1 cellular context compared by ENCODE assay signal in genomic region chr12:94267907-94268575, GRCh38.
TF ChIP-seq lines count a peak whose summit lies in the region.

No MANE protein-coding gene starts in this region.

TF ChIP-seq in GM12878, 131 proteins besides CTCF, POLR2A, EP300 and RAD21:
- TF ChIP-seq, protein P1, sequence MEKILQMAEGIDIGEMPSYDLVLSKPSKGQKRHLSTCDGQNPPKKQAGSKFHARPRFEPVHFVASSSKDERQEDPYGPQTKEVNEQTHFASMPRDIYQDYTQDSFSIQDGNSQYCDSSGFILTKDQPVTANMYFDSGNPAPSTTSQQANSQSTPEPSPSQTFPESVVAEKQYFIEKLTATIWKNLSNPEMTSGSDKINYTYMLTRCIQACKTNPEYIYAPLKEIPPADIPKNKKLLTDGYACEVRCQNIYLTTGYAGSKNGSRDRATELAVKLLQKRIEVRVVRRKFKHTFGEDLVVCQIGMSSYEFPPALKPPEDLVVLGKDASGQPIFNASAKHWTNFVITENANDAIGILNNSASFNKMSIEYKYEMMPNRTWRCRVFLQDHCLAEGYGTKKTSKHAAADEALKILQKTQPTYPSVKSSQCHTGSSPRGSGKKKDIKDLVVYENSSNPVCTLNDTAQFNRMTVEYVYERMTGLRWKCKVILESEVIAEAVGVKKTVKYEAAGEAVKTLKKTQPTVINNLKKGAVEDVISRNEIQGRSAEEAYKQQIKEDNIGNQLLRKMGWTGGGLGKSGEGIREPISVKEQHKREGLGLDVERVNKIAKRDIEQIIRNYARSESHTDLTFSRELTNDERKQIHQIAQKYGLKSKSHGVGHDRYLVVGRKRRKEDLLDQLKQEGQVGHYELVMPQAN (conservative IDR thresholded peaks at IDR 0.05) = no peak
- peak; percentile 56 for TF ChIP-seq SMARCA5 (IDR thresholded peaks at IDR 0.05)
- TF ChIP-seq BACH1 (IDR thresholded peaks at IDR 0.05; ENCODE audit: borderline replicate concordance) = no peak; the same call in 1 of the 2 replicates
- 0 out of 2 replicates have a peak, but pooled peaks have one; percentile 3 for TF ChIP-seq CHD2 (IDR thresholded peaks at IDR 0.05; ENCODE audit: borderline replicate concordance, low read depth, low read length)
- TF ChIP-seq EZH2 (IDR thresholded peaks at IDR 0.05; ENCODE audit: borderline replicate concordance, control insufficient read depth, low read depth, low read length) = no peak
- 0 out of 2 replicates have a peak, but pooled peaks have one; percentile 52 for TF ChIP-seq NBN (IDR thresholded peaks at IDR 0.05)
- no peak for TF ChIP-seq CHD4 (IDR thresholded peaks at IDR 0.05)
- TF ChIP-seq BHLHE40 (IDR thresholded peaks at IDR 0.05; ENCODE audit: borderline replicate concordance in 1 of 2, low read depth in 2 of 2, low read length in 1 of 2) = no peak; a peak in 1 of 4 replicates
- TF ChIP-seq IKZF1 (conservative IDR thresholded peaks at IDR 0.05) = peak; percentile 77
- TF ChIP-seq MYB (IDR thresholded peaks at IDR 0.05; ENCODE audit: borderline replicate concordance, low read depth, low read length) = no peak
- TF ChIP-seq, protein P2, sequence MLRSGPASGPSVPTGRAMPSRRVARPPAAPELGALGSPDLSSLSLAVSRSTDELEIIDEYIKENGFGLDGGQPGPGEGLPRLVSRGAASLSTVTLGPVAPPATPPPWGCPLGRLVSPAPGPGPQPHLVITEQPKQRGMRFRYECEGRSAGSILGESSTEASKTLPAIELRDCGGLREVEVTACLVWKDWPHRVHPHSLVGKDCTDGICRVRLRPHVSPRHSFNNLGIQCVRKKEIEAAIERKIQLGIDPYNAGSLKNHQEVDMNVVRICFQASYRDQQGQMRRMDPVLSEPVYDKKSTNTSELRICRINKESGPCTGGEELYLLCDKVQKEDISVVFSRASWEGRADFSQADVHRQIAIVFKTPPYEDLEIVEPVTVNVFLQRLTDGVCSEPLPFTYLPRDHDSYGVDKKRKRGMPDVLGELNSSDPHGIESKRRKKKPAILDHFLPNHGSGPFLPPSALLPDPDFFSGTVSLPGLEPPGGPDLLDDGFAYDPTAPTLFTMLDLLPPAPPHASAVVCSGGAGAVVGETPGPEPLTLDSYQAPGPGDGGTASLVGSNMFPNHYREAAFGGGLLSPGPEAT (IDR thresholded peaks at IDR 0.05; ENCODE audit: low read depth) = peak; percentile 68
- TF ChIP-seq TBL1XR1 (IDR thresholded peaks at IDR 0.05; ENCODE audit: low read depth, low read length) = 0 out of 2 replicates have a peak, but pooled peaks have one; percentile 23
- no peak for TF ChIP-seq MXI1 (IDR thresholded peaks at IDR 0.05; ENCODE audit: low read depth, low read length)
- peak; percentile 32; the same call in 1 of the 2 replicates for TF ChIP-seq MLLT1 (IDR thresholded peaks at IDR 0.05)
- no peak for TF ChIP-seq MYC (IDR thresholded peaks at IDR 0.05; ENCODE audit: insufficient read depth, insufficient read length, insufficient replicate concordance, low read length, severe bottlenecking)
- TF ChIP-seq YY1 (IDR thresholded peaks at IDR 0.05; ENCODE audit: low read depth, low read length) = 0 out of 2 replicates have a peak, but pooled peaks have one; percentile 3
- no peak for TF ChIP-seq DPF2 (IDR thresholded peaks at IDR 0.05)
- TF ChIP-seq CREB1 (IDR thresholded peaks at IDR 0.05; ENCODE audit: low read depth) = 0 out of 2 replicates have a peak, but pooled peaks have one; percentile 10
- TF ChIP-seq MEF2B (IDR thresholded peaks at IDR 0.05; ENCODE audit: partially characterized antibody, poor library complexity, severe bottlenecking) = peak; percentile 3
- no peak for TF ChIP-seq CBX5 (IDR thresholded peaks at IDR 0.05; ENCODE audit: low read depth)
- TF ChIP-seq NFIC (IDR thresholded peaks at IDR 0.05; ENCODE audit: low read depth, low read length) = peak; percentile 39; the same call in 1 of the 2 replicates
- peak; percentile 84 for TF ChIP-seq ZNF687 (IDR thresholded peaks at IDR 0.05)
- TF ChIP-seq ZNF384 (IDR thresholded peaks at IDR 0.05; ENCODE audit: borderline replicate concordance, low read depth, low read length) = no peak
- no peak for TF ChIP-seq NRF1 (conservative IDR thresholded peaks at IDR 0.05; ENCODE audit: low read depth, low read length)
- TF ChIP-seq SUPT20H (IDR thresholded peaks at IDR 0.05; ENCODE audit: borderline replicate concordance, control insufficient read depth, low read depth, low read length) = no peak
- TF ChIP-seq ASH2L (IDR thresholded peaks at IDR 0.05; ENCODE audit: borderline replicate concordance, low read depth) = no peak
- no peak for TF ChIP-seq SPI1 (IDR thresholded peaks at IDR 0.05; ENCODE audit: borderline replicate concordance, insufficient read depth, low read depth, low read length)
- peak; percentile 58; the same call in 1 of the 2 replicates for TF ChIP-seq MTA2 (IDR thresholded peaks at IDR 0.05; ENCODE audit: low read depth)
- TF ChIP-seq RUNX3 (IDR thresholded peaks at IDR 0.05; ENCODE audit: low read length) = no peak; the same call in 1 of the 2 replicates
- TF ChIP-seq SUZ12 (IDR thresholded peaks at IDR 0.05; ENCODE audit: unreplicated experiment) = no peak
- TF ChIP-seq YBX1 (IDR thresholded peaks at IDR 0.05) = no peak
- TF ChIP-seq, protein P3, sequence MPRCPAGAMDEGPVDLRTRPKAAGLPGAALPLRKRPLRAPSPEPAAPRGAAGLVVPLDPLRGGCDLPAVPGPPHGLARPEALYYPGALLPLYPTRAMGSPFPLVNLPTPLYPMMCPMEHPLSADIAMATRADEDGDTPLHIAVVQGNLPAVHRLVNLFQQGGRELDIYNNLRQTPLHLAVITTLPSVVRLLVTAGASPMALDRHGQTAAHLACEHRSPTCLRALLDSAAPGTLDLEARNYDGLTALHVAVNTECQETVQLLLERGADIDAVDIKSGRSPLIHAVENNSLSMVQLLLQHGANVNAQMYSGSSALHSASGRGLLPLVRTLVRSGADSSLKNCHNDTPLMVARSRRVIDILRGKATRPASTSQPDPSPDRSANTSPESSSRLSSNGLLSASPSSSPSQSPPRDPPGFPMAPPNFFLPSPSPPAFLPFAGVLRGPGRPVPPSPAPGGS (IDR thresholded peaks at IDR 0.05; ENCODE audit: borderline replicate concordance, insufficient read depth, low read depth, low read length, poor library complexity, severe bottlenecking) = no peak
- TF ChIP-seq, protein P4, sequence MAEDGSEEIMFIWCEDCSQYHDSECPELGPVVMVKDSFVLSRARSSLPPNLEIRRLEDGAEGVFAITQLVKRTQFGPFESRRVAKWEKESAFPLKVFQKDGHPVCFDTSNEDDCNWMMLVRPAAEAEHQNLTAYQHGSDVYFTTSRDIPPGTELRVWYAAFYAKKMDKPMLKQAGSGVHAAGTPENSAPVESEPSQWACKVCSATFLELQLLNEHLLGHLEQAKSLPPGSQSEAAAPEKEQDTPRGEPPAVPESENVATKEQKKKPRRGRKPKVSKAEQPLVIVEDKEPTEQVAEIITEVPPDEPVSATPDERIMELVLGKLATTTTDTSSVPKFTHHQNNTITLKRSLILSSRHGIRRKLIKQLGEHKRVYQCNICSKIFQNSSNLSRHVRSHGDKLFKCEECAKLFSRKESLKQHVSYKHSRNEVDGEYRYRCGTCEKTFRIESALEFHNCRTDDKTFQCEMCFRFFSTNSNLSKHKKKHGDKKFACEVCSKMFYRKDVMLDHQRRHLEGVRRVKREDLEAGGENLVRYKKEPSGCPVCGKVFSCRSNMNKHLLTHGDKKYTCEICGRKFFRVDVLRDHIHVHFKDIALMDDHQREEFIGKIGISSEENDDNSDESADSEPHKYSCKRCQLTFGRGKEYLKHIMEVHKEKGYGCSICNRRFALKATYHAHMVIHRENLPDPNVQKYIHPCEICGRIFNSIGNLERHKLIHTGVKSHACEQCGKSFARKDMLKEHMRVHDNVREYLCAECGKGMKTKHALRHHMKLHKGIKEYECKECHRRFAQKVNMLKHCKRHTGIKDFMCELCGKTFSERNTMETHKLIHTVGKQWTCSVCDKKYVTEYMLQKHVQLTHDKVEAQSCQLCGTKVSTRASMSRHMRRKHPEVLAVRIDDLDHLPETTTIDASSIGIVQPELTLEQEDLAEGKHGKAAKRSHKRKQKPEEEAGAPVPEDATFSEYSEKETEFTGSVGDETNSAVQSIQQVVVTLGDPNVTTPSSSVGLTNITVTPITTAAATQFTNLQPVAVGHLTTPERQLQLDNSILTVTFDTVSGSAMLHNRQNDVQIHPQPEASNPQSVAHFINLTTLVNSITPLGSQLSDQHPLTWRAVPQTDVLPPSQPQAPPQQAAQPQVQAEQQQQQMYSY (CRISPR knock-in tag; IDR thresholded peaks at IDR 0.05) = no peak
- peak; percentile 37; the same call in 1 of the 2 replicates for TF ChIP-seq ATF7 (IDR thresholded peaks at IDR 0.05; ENCODE audit: low read depth)
- 0 out of 4 replicates have a peak, but pooled peaks of 1 of the 2 experiments have one; percentile 18 for TF ChIP-seq ETV6 (conservative IDR thresholded peaks at IDR 0.05 in 1 of 2, IDR thresholded peaks at IDR 0.05 in 1 of 2; ENCODE audit: borderline replicate concordance in 1 of 2, low read depth in 1 of 2)
- peak; percentile 67 to 80 for TF ChIP-seq IKZF2 (IDR thresholded peaks at IDR 0.05)
- TF ChIP-seq SMAD1 (IDR thresholded peaks at IDR 0.05; ENCODE audit: low read depth, partially characterized antibody) = peak; percentile 49
- no peak for TF ChIP-seq RB1 (IDR thresholded peaks at IDR 0.05; ENCODE audit: borderline replicate concordance)
- TF ChIP-seq CBFB (IDR thresholded peaks at IDR 0.05; ENCODE audit: low read depth) = no peak
